In genomic region chr1:154328318-154329151, GRCh38 we compare ENCODE assay signal across 8 cellular contexts. TPM values are rescaled to one million over a fixed set of nuclear protein-coding genes. Genes with fewer than 3 reads are reported as not detected.
DNase-seq lines count a peak whose midpoint lies in the region; ATAC-seq and TF ChIP-seq lines count a peak whose summit lies in the region.

No MANE protein-coding gene starts in this region.

- H3K23ac ChIP-seq in trophoblast cell (ENCODE audit: low read length), result no peak overlapping the region

- no peak overlapping the region for H3K4ac ChIP-seq in trophoblast cell (ENCODE audit: low read depth, low read length)

- peaks cover 20% of the 10 kb centered on the region for H3K36me3 Mint-ChIP-seq in activated naive CD8-positive, alpha-beta T cell treated with anti-CD3 and anti-CD28 coated beads, Interleukin-2, amount 10 ng/mL, durations not matched to agents 7 days and 5 days

- H3K14ac ChIP-seq in trophoblast cell (ENCODE audit: low read length), result peak overlapping the region; percentile 2

- WGBS in trophoblast cell (ENCODE audit: extremely low coverage, insufficient coverage, insufficient read length), result no CpG with 5 or more reads among the region's 76 CpGs

- no peaks in the 10 kb centered on the region for H3K79me2 ChIP-seq in trophoblast cell (ENCODE audit: control insufficient read depth, insufficient read depth, low read length, poor library complexity)

- peak overlapping the region; percentile 90 for H3K27ac Mint-ChIP-seq in activated naive CD8-positive, alpha-beta T cell treated with anti-CD3 and anti-CD28 coated beads, Interleukin-2, amount 10 ng/mL, durations not matched to agents 7 days and 5 days

- no peak overlapping the region for H2AK5ac ChIP-seq in trophoblast cell (ENCODE audit: low read length)

- H3K36me3 ChIP-seq in trophoblast cell (ENCODE audit: control insufficient read depth in 1 of 2, insufficient read depth in 2 of 2, low read length in 2 of 2) (peaks cover 4 to 12% of the 10 kb centered on the region in 2 experiments), thoracic aorta (peaks cover 32% of the 10 kb centered on the region)

- ATAC-seq in activated naive CD8-positive, alpha-beta T cell treated with anti-CD3 and anti-CD28 coated beads, Interleukin-2, amount 10 ng/mL, durations not matched to agents 7 days and 5 days (ENCODE audit: low read depth), result peak; percentile 77
- ATAC-seq in Right ventricle myocardium superior (ENCODE audit: poor library complexity) (peak; percentile 82), thoracic aorta (ENCODE audit: insufficient number of reproducible peaks, low FRiP score, low read depth) (peak; percentile 12)

- H3K9me3 Mint-ChIP-seq in activated naive CD8-positive, alpha-beta T cell treated with anti-CD3 and anti-CD28 coated beads, Interleukin-2, amount 10 ng/mL, durations not matched to agents 7 days and 5 days, result no peaks in the 10 kb centered on the region

- DNase-seq in EL (peak; percentile 80), HL-60 (ENCODE audit: low read depth in 1 of 2, low spot score in 1 of 2) (peak; percentile 39 to 71), SW480 (ENCODE audit: low spot score) (peak; percentile 44), Right ventricle myocardium superior (peak; percentile 92), trophoblast cell (peak in 1 of 2 donors; percentile 51), thoracic aorta (ENCODE audit: low spot score) (peak; percentile 53), kidney glomerular epithelial cell (lab: John Stamatoyannopoulos, UW) (no peak)
- DNase-seq in activated naive CD8-positive, alpha-beta T cell treated with anti-CD3 and anti-CD28 coated beads, Interleukin-2, amount 10 ng/mL, durations not matched to agents 7 days and 5 days, result peak; percentile 92

- TF ChIP-seq CTCF in HL-60 (IDR thresholded peaks at IDR 0.05; ENCODE audit: insufficient read depth, low read length), result no peak
- TF ChIP-seq CTCF in thoracic aorta (IDR thresholded peaks at IDR 0.05), result no peak

- peak overlapping the region; percentile 24 for H2AFZ ChIP-seq in trophoblast cell (ENCODE audit: insufficient read depth, low read length, poor library complexity)

- no peak overlapping the region for H4K12ac ChIP-seq in trophoblast cell (ENCODE audit: low read depth, low read length)

- no peaks in the 10 kb centered on the region for H3K27me3 Mint-ChIP-seq in activated naive CD8-positive, alpha-beta T cell treated with anti-CD3 and anti-CD28 coated beads, Interleukin-2, amount 10 ng/mL, durations not matched to agents 7 days and 5 days

- peaks cover 4% of the 10 kb centered on the region for H3K79me1 ChIP-seq in trophoblast cell (ENCODE audit: low read length)

- H3K27ac ChIP-seq in HL-60 (replicated peaks) (no peak overlapping the region), trophoblast cell (ENCODE audit: low read depth, low read length) (no peak overlapping the region), thoracic aorta (peak overlapping the region; percentile 99 to 100)

- peaks cover 44% of the 10 kb centered on the region for H3K27me3 ChIP-seq in HL-60 (ENCODE audit: insufficient read depth, poor library complexity, severe bottlenecking)
- H3K27me3 ChIP-seq in trophoblast cell (ENCODE audit: insufficient read depth, low read length), result no peaks in the 10 kb centered on the region
- no peaks in the 10 kb centered on the region for H3K27me3 ChIP-seq in thoracic aorta (replicated peaks; ENCODE audit: insufficient read depth)

- H3K9ac ChIP-seq in trophoblast cell (ENCODE audit: low read length), result no peak overlapping the region

- no peak overlapping the region for H4K8ac ChIP-seq in trophoblast cell (ENCODE audit: low read depth, low read length)

- peaks cover 60% of the 10 kb centered on the region for H3K4me1 Mint-ChIP-seq in activated naive CD8-positive, alpha-beta T cell treated with anti-CD3 and anti-CD28 coated beads, Interleukin-2, amount 10 ng/mL, durations not matched to agents 7 days and 5 days

- POLR2A ChIA-PET in activated naive CD8-positive, alpha-beta T cell treated with anti-CD3 and anti-CD28 coated beads, Interleukin-2, amount 10 ng/mL, durations not matched to agents 7 days and 5 days (lab: Charles Lee), result interaction anchor here (0.6 to 4.9 kb wide), 9 partner anchors 7 to 363 kb away, joined by 3 to 46 read pairs (median 4); partner anchors contain the start of gene UBAP2L

- H2BK120ac ChIP-seq in trophoblast cell (ENCODE audit: insufficient read depth, low read length, poor library complexity), result no peak overlapping the region

- H3K4me1 ChIP-seq in trophoblast cell (ENCODE audit: control insufficient read depth in 1 of 2, insufficient read depth in 2 of 2, low read length in 2 of 2) (peaks cover 5 to 17% of the 10 kb centered on the region in 2 experiments), thoracic aorta (ENCODE audit: control insufficient read depth in 1 of 2, low read depth in 2 of 2) (peaks cover 24 to 30% of the 10 kb centered on the region in 2 donors)

- H4K91ac ChIP-seq in trophoblast cell (ENCODE audit: low read depth, low read length), result no peak overlapping the region

- peak overlapping the region; percentile 84 for H3K4me3 Mint-ChIP-seq in activated naive CD8-positive, alpha-beta T cell treated with anti-CD3 and anti-CD28 coated beads, Interleukin-2, amount 10 ng/mL, durations not matched to agents 7 days and 5 days

- H2BK12ac ChIP-seq in trophoblast cell (ENCODE audit: low read length), result no peak overlapping the region

- no peak overlapping the region for H2BK5ac ChIP-seq in trophoblast cell (ENCODE audit: low read depth, low read length, poor library complexity)

- intact Hi-C loops in Right ventricle myocardium superior (cut with DNase I), result loop anchor here (10.0 kb wide), 1 partner anchor 54 kb away; the partner anchor contains the start of gene HAX1

- H3K9me3 ChIP-seq in trophoblast cell (ENCODE audit: insufficient read depth, low read depth, low read length) (no peaks in the 10 kb centered on the region), thoracic aorta (no peaks in the 10 kb centered on the region)

- H3K4me2 ChIP-seq in trophoblast cell (ENCODE audit: low read length), result peak overlapping the region; percentile 88

- no peak overlapping the region for H3K18ac ChIP-seq in trophoblast cell (ENCODE audit: low read length)

- H3K4me3 ChIP-seq in HL-60 (replicated peaks; ENCODE audit: insufficient read depth, low read length) (peak overlapping the region; percentile 30), trophoblast cell (ENCODE audit: low read depth, low read length) (peak overlapping the region; percentile 33), thoracic aorta (peak overlapping the region; percentile 93)

RNA-seq across cellular contexts. Expression of gene ATP8B2, which starts 3.2 kb away (rescaled TPM):
- 10 to 100 TPM; 91.2 to 95.4 TPM for total RNA-seq in activated naive CD8-positive, alpha-beta T cell treated with anti-CD3 and anti-CD28 coated beads, Interleukin-2, amount 10 ng/mL, durations not matched to agents 7 days and 5 days
- 11.0 TPM for total RNA-seq in Right ventricle myocardium superior
- 9.5 and 9.6 TPM in 2 replicates for polyA plus RNA-seq in trophoblast cell (2013)
- 100 to 1,000 TPM; 190 to 291 TPM for total RNA-seq in thoracic aorta

RNA-seq across cellular contexts. Expression of gene AQP10, which starts 7.6 kb away (rescaled TPM):
- total RNA-seq in activated naive CD8-positive, alpha-beta T cell treated with anti-CD3 and anti-CD28 coated beads, Interleukin-2, amount 10 ng/mL, durations not matched to agents 7 days and 5 days, result not detected
- total RNA-seq in Right ventricle myocardium superior, result 0.08 TPM
- polyA plus RNA-seq in trophoblast cell (2013), result not detected in 2 replicates
- not detected for total RNA-seq in thoracic aorta

RNA-seq across cellular contexts. Expression of gene HAX1, which starts 56.1 kb away (rescaled TPM):
- total RNA-seq in activated naive CD8-positive, alpha-beta T cell treated with anti-CD3 and anti-CD28 coated beads, Interleukin-2, amount 10 ng/mL, durations not matched to agents 7 days and 5 days, result 100 to 1,000 TPM in 1 of 2 experiments, 10 to 100 TPM in 1; 99.7 to 102 TPM
- 166 TPM for total RNA-seq in Right ventricle myocardium superior
- 65.1 and 69.2 TPM in 2 replicates for polyA plus RNA-seq in trophoblast cell (2013)
- total RNA-seq in thoracic aorta, result 10 to 100 TPM; 82.4 to 91.4 TPM

Comparison
In these comparisons a context has a peak if more than half of its experiments do, and no peak if none do; other contexts are left out.
1. H3K27ac ChIP-seq: peak in thoracic aorta (2 of 2); none in HL-60 (single experiment) and trophoblast cell (single experiment).
2. H3K4me3 ChIP-seq: peak in every context shown above with its lines; median percentile 93 in thoracic aorta; 33 in trophoblast cell; 30 in HL-60.
3. ATAC-seq: peak in every context shown above with its lines; median percentile 82 in Right ventricle myocardium superior; 77 in activated naive CD8-positive, alpha-beta T cell treated with anti-CD3 and anti-CD28 coated beads, Interleukin-2, amount 10 ng/mL, durations not matched to agents 7 days and 5 days; 12 in thoracic aorta.